Comparison of ENCODE assay signal across 8 cellular contexts in the genomic region with DNA sequence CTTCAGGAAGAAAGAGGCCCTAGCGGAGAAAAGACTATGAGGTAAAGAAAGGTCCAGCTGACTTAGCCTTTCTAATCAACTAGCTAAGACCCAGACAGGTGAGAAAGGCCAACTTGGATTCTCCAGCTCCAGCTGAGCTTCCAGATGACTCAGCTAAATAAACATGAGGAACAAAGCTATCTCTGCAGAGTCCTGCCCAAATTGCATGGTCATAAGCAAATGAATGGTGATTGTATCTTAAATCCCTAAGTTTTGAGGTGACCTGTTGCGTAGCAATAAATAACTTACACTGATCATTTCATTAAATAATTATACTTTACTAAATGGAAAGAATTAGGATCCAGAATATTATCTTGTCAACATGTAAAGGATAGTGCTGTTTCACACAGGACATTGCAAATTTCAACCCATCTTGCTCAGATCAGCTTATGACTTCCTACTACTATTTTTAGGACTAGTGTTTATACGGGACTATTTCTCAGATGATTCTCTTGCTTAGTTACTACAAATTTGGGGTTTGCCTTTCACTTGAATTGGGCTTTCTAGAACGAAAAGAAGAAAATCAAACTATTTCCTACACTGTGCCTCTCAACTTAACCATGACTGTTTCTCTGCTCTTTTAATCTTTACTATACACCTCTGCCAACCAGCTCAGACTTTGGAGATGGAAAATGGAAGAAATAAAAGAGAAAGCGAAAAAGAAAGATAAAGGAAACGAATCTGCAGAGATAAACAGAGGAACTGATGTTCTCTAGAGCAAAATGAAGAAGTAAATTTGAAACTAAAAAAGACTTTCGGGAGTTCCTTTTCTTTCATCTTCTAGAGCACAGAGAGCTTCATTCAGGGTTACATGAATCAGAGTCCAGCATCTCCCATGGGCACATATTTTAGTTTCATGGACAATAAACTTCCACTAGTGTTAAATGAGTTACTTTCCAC. TPM values are rescaled to one million over a fixed set of nuclear protein-coding genes. Genes with fewer than 3 reads are reported as not detected.
DNase-seq lines count a peak whose midpoint lies in the region; ATAC-seq and TF ChIP-seq lines count a peak whose summit lies in the region.

No MANE protein-coding gene starts in this region.

- H3K4me1 Mint-ChIP-seq in activated T-cell treated with anti-CD3 and anti-CD28 coated beads, Interleukin-2, amount 50 U/mL, for 24 hours (ENCODE audit: low read depth) = peaks cover 21% of the 10 kb centered on the region

- no peak for TF ChIP-seq EP300 in tibial nerve (IDR thresholded peaks at IDR 0.05)

- TF ChIP-seq CTCF in RWPE2 (IDR thresholded peaks at IDR 0.05; ENCODE audit: poor library complexity, severe bottlenecking) = no peak
- TF ChIP-seq CTCF in tibial nerve (IDR thresholded peaks at IDR 0.05) = no peak

- H3K36me3 ChIP-seq in RWPE2 (ENCODE audit: low read depth) (no peaks in the 10 kb centered on the region), tibial nerve (no peaks in the 10 kb centered on the region)

- H3K9me3 ChIP-seq in RWPE2 (ENCODE audit: severe bottlenecking) (no peaks in the 10 kb centered on the region), tibial nerve (no peaks in the 10 kb centered on the region)

- 51 to 55% methylated on average over 7 of the region's 7 CpGs for WGBS in tibial nerve, 2 donors

- H3K4me3 Mint-ChIP-seq in activated T-cell treated with anti-CD3 and anti-CD28 coated beads, Interleukin-2, amount 50 U/mL, for 24 hours = peak overlapping the region; percentile 62

- no peak for DNase-seq in activated T-cell treated with anti-CD3 and anti-CD28 coated beads, Interleukin-2, amount 50 U/mL, for 24 hours
- no peak for DNase-seq in activated T-cell treated with anti-CD3 and anti-CD28 coated beads, Interleukin-2, amount 50 U/mL, for 48 hours
- DNase-seq in RWPE2 (ENCODE audit: low spot score) (no peak), fibroblast of peridontal ligament (ENCODE audit: extremely low read depth) (peak; percentile 43), tibial nerve (ENCODE audit: low spot score in 2 of 2) (no peak), erythroblast (lab: John Stamatoyannopoulos, UW) (no peak)
- DNase-seq in activated CD4-positive, alpha-beta T cell treated with anti-CD3 and anti-CD28 coated beads for 4 hours = no peak

- H3K9me3 Mint-ChIP-seq in activated T-cell treated with anti-CD3 and anti-CD28 coated beads, Interleukin-2, amount 50 U/mL, for 24 hours = peaks cover 6% of the 10 kb centered on the region

- H3K4me1 ChIP-seq in RWPE2 (ENCODE audit: insufficient read depth, poor library complexity, severe bottlenecking) (peaks cover 37% of the 10 kb centered on the region), tibial nerve (peaks cover 0 to 16% (median 7%) of the 10 kb centered on the region in 4 donors)

- H3K4me3 ChIP-seq in RWPE2 (ENCODE audit: severe bottlenecking) (no peak overlapping the region), tibial nerve (peak overlapping the region in 2 of 4 donors; percentile 16 to 19)

- H3K27me3 ChIP-seq in RWPE2 (ENCODE audit: insufficient read depth, poor library complexity, severe bottlenecking) (no peaks in the 10 kb centered on the region), tibial nerve (no peaks in the 10 kb centered on the region)

- ATAC-seq in HG03045 (IDR thresholded peaks at IDR 0.05; ENCODE audit: unreplicated experiment) (peak; percentile 49), RWPE2 (ENCODE audit: low read depth) (peak; percentile 64)

- TF ChIP-seq POLR2A in tibial nerve (IDR thresholded peaks at IDR 0.05) (no peak), erythroblast (IDR thresholded peaks at IDR 0.05; ENCODE audit: low read length) (no peak)

- no peaks in the 10 kb centered on the region for H3K36me3 Mint-ChIP-seq in activated T-cell treated with anti-CD3 and anti-CD28 coated beads, Interleukin-2, amount 50 U/mL, for 24 hours (ENCODE audit: low read depth)

- H3K27ac Mint-ChIP-seq in activated T-cell treated with anti-CD3 and anti-CD28 coated beads, Interleukin-2, amount 50 U/mL, for 24 hours = peak overlapping the region; percentile 89

- H3K27ac ChIP-seq in RWPE2 (ENCODE audit: poor library complexity, severe bottlenecking) (peak overlapping the region; percentile 82), tibial nerve (peak overlapping the region in 3 of 4 donors; percentile 34 to 43 (median 37))

- no peaks in the 10 kb centered on the region for H3K27me3 Mint-ChIP-seq in activated T-cell treated with anti-CD3 and anti-CD28 coated beads, Interleukin-2, amount 50 U/mL, for 24 hours

RNA-seq across cellular contexts. Expression of gene ADGRG7, which starts 6.6 kb away (rescaled TPM):
- total RNA-seq in tibial nerve = under 1 TPM in 1 of 4 donors, not detected in 3; 0.42 TPM
